13 cellular contexts compared by ENCODE assay signal in genomic region chr4:17584502-17585213, GRCh38.
"Had no signal": no experiment of that assay in that cellular context is flagged by ENCODE, and none has a peak within 500 bp of the region (broad histone marks: within the 10 kb centered on the region; RNA-seq: fewer than 3 reads in every experiment).

No MANE protein-coding gene starts in this region.

- DNase-seq: activated CD4-positive, alpha-beta T cell treated with anti-CD3 and anti-CD28 coated beads, Interleukin-2, amount 50 U/mL, for 1 hour; activated CD4-positive, CD25-positive, alpha-beta regulatory T cell; activated CD8-positive, alpha-beta memory T cell treated with anti-CD3 and anti-CD28 coated beads for 24 hours; activated naive CD8-positive, alpha-beta T cell treated with anti-CD3 and anti-CD28 coated beads for 36 hours; brain microvascular endothelial cell; effector memory CD4-positive, alpha-beta T cell; foreskin keratinocyte; glutamatergic neuron; left colon; pancreas; stimulated activated CD4-positive, alpha-beta T cell treated with anti-CD3 and anti-CD28 coated beads, Interleukin-1b, Interleukin-23, amount 100 ng/mL, for 48 hours; T-helper 2 cell had no signal

- H3K4me3 ChIP-seq: lung, pancreas had no signal

- H3K27me3 Mint-ChIP-seq: activated naive CD8-positive, alpha-beta T cell treated with anti-CD3 and anti-CD28 coated beads for 36 hours had no signal

- H3K27me3 ChIP-seq: brain microvascular endothelial cell, foreskin keratinocyte, pancreas had no signal

- H3K27ac Mint-ChIP-seq: activated naive CD8-positive, alpha-beta T cell treated with anti-CD3 and anti-CD28 coated beads for 36 hours had no signal

- H3K9me3 Mint-ChIP-seq: activated naive CD8-positive, alpha-beta T cell treated with anti-CD3 and anti-CD28 coated beads for 36 hours had no signal

- H3K4me1 ChIP-seq: foreskin keratinocyte, pancreas had no signal

- H3K4me3 Mint-ChIP-seq: activated naive CD8-positive, alpha-beta T cell treated with anti-CD3 and anti-CD28 coated beads for 36 hours had no signal

- ATAC-seq: foreskin keratinocyte, left colon, pancreas had no signal

- H3K27ac ChIP-seq: brain microvascular endothelial cell, foreskin keratinocyte, pancreas had no signal

- H3K9me3 ChIP-seq: pancreas had no signal
